In genomic region chr12:103799504-103800251, GRCh38 we compare ENCODE assay signal across 9 cellular contexts. TPM values are rescaled to one million over a fixed set of nuclear protein-coding genes. Genes with fewer than 3 reads are reported as not detected.
DNase-seq lines count a peak whose midpoint lies in the region; ATAC-seq, FAIRE-seq and TF ChIP-seq lines count a peak whose summit lies in the region.
"Had no signal": no experiment of that assay in that cellular context is flagged by ENCODE, and none has a peak within 500 bp of the region (broad histone marks: within the 10 kb centered on the region; RNA-seq: fewer than 3 reads in every experiment).

No MANE protein-coding gene starts in this region.

- CTCF ChIA-PET in HepG2 (lab: Yijun Ruan, JAX; ENCODE audit: low intra/inter-chr PET ratio, low total read pairs): no interaction called here

- peaks cover 8 to 32% of the 10 kb centered on the region in 2 experiments for H3K36me3 ChIP-seq in HepG2 (replicated peaks in 1 of 2; ENCODE audit: control insufficient read depth in 1 of 2, insufficient read depth in 2 of 2, low read length in 2 of 2)

- no peaks in the 10 kb centered on the region for H3K9me3 ChIP-seq in HepG2 (ENCODE audit: low read length)

- peak; percentile 54 for ATAC-seq in HepG2
- ATAC-seq in HG03159 (IDR thresholded peaks at IDR 0.05; ENCODE audit: unreplicated experiment): no peak
- no peak for ATAC-seq in HG02885 (IDR thresholded peaks at IDR 0.05; ENCODE audit: poor library complexity, unreplicated experiment)

- H3K27ac ChIP-seq in HepG2 (ENCODE audit: extremely low read length, insufficient read depth, low read length): no peak overlapping the region

- no peaks in the 10 kb centered on the region for H3K79me2 ChIP-seq in HepG2 (ENCODE audit: insufficient read depth, low read length)

- no peak overlapping the region for H3K9ac ChIP-seq in HepG2 (ENCODE audit: insufficient read depth, low read depth, low read length)

- intact Hi-C loops in HepG2 (cut with micrococcal nuclease; ENCODE audit: unreplicated experiment): loop anchor here (5.0 kb wide), 1 partner anchor 38 kb away; no protein-coding TSS in a partner anchor

- no peak overlapping the region; the same call in 1 of the 2 replicates for H3K4me2 ChIP-seq in HepG2 (ENCODE audit: low read depth, low read length)

- no peaks in the 10 kb centered on the region for H4K20me1 ChIP-seq in HepG2 (ENCODE audit: insufficient read depth, low read length)

- DNase-seq in AG10803 (ENCODE audit: low read depth) (peak; percentile 44), NCI-H146 treated with DMSO at 0.1 percent for 48 hours (lab: John Stamatoyannopoulos, UW; ENCODE audit: unreplicated experiment) (peak; percentile 99), astrocyte of the spinal cord (ENCODE audit: low read depth, low spot score) (peak; percentile 85), HepG2 (ENCODE audit: low spot score) (peak; percentile 43), retina (no peak), activated T-cell treated with anti-CD3 and anti-CD28 coated beads for 4 hours (no peak)

- FAIRE-seq in HepG2 (lab: Jason Lieb, UNC): no peak
- FAIRE-seq: urothelium cell line had no signal

- no peak; a peak in 1 of 4 replicates for TF ChIP-seq EP300 in HepG2 (IDR thresholded peaks at IDR 0.05; ENCODE audit: low read depth in 2 of 2, low read length in 2 of 2)
- no peak for TF ChIP-seq EP300 in HepG2 (CRISPR knock-in tag; IDR thresholded peaks at IDR 0.05; ENCODE audit: borderline replicate concordance)

- no peaks in the 10 kb centered on the region for H3K27me3 ChIP-seq in HepG2 (ENCODE audit: control insufficient read depth in 1 of 2, insufficient read depth in 2 of 2, low read length in 2 of 2)

- peaks cover 38% of the 10 kb centered on the region for H3K4me1 ChIP-seq in HepG2 (ENCODE audit: insufficient read depth, low read length)

- no TSS peak for BruUV-seq in HepG2 (replicated peaks; lab: Mats Ljungman, UMichigan)

- H3K4me3 ChIP-seq in AG10803 (ENCODE audit: low read length) (no peak overlapping the region), astrocyte of the spinal cord (ENCODE audit: low read depth, low read length) (no peak overlapping the region), HepG2 (replicated peaks in 1 of 3; ENCODE audit: insufficient read depth in 1 of 3, low read depth in 2 of 3, low read length in 3 of 3) (no peak overlapping the region)

- no peak for TF ChIP-seq POLR2A in HepG2 (IDR thresholded peaks at IDR 0.05; ENCODE audit: insufficient read depth in 1 of 2, low read depth in 2 of 2, low read length in 2 of 2)

- WGBS in HepG2 (ENCODE audit: low lambda C conversion rate): 78% methylated on average over 10 of the region's 10 CpGs

- POLR2A ChIA-PET in HepG2 (lab: Yijun Ruan, JAX): no interaction called here

- no peak for TF ChIP-seq RAD21 in HepG2 (CRISPR knock-in tag; IDR thresholded peaks at IDR 0.05)

- no peak overlapping the region for H2AFZ ChIP-seq in HepG2 (ENCODE audit: low read length)

- in situ Hi-C loops in astrocyte of the spinal cord (cut with HindIII; ENCODE audit: low sequenced_read_pairs): no loop called here
- in situ Hi-C loops in HepG2 (cut with HindIII; ENCODE audit: extremely low pct_ligation_motif_present, low pct_unique_long_range_greater_than_20kb): no loop called here

- TF ChIP-seq CTCF in AG10803 (conservative IDR thresholded peaks at IDR 0.05; ENCODE audit: low read length) (no peak), astrocyte of the spinal cord (IDR thresholded peaks at IDR 0.05; ENCODE audit: low read depth, low read length) (no peak), HepG2 (CRISPR knock-in tag; IDR thresholded peaks at IDR 0.05) (no peak)

TF ChIP-seq in HepG2, 621 proteins besides CTCF, POLR2A, EP300 and RAD21 (continues in another document):
- TF ChIP-seq ZNF256 (CRISPR knock-in tag; conservative IDR thresholded peaks at IDR 0.05) (no peak), FIP1L1 (IDR thresholded peaks at IDR 0.05; ENCODE audit: borderline replicate concordance, insufficient read depth, low read depth, low read length) (no peak), NR3C1 (CRISPR knock-in tag; IDR thresholded peaks at IDR 0.05) (no peak), KAT7 (CRISPR knock-in tag; IDR thresholded peaks at IDR 0.05; ENCODE audit: borderline replicate concordance) (no peak), ZNF776 (CRISPR knock-in tag; IDR thresholded peaks at IDR 0.05) (no peak), ZNF580 (CRISPR knock-in tag; IDR thresholded peaks at IDR 0.05; ENCODE audit: borderline replicate concordance, low read depth) (no peak), TEAD3 (CRISPR knock-in tag; optimal IDR thresholded peaks at IDR 0.05; ENCODE audit: borderline replicate concordance) (no peak), RBM39 (IDR thresholded peaks at IDR 0.05; ENCODE audit: low read depth, low read length, poor library complexity, severe bottlenecking) (no peak), ELF3 (CRISPR knock-in tag; IDR thresholded peaks at IDR 0.05) (0 out of 2 replicates have a peak, but pooled peaks have one; percentile 9), BRD4 (CRISPR knock-in tag; IDR thresholded peaks at IDR 0.05) (no peak), ZEB1 (IDR thresholded peaks at IDR 0.05; ENCODE audit: insufficient replicate concordance, low read depth) (peak; percentile 72), ZNF33B (CRISPR knock-in tag; IDR thresholded peaks at IDR 0.05) (no peak), IKZF5 (CRISPR knock-in tag; IDR thresholded peaks at IDR 0.05) (peak; percentile 58; the same call in 1 of the 2 replicates), ZNF362 (CRISPR knock-in tag; IDR thresholded peaks at IDR 0.05; ENCODE audit: borderline replicate concordance) (no peak), AHR (CRISPR knock-in tag; IDR thresholded peaks at IDR 0.05) (no peak), ZNF605 (CRISPR knock-in tag; IDR thresholded peaks at IDR 0.05) (no peak), GATAD2A (CRISPR knock-in tag; IDR thresholded peaks at IDR 0.05) (peak; percentile 54), ZNF878 (CRISPR knock-in tag; IDR thresholded peaks at IDR 0.05) (no peak)

RNA-seq across cellular contexts. Expression of gene NT5DC3, which starts 41.4 kb away (rescaled TPM):
- 6.6 and 7.4 TPM in 2 replicates for total RNA-seq in HepG2 (2016; rRNA removed; fragmentation: Illumina TruSeq; extraction: Trizol)
- 1.7 and 2.3 TPM in 2 replicates for total RNA-seq in HepG2 (2016; cell fraction: cytosol; rRNA removed; fragmentation: Illumina TruSeq; extraction: Trizol; ENCODE audit: low read depth)
- total RNA-seq in HepG2 (2016; cell fraction: insoluble cytoplasmic fraction; rRNA removed; fragmentation: Illumina TruSeq; extraction: Trizol): 6.1 and 6.6 TPM in 2 replicates
- 2.8 and 2.9 TPM in 2 replicates for total RNA-seq in HepG2 (2016; cell fraction: membrane; rRNA removed; fragmentation: Illumina TruSeq; extraction: Trizol)
- total RNA-seq in HepG2 (2016; cell fraction: nucleus; rRNA removed; fragmentation: Illumina TruSeq; extraction: Trizol): 8.2 and 14.2 TPM in 2 replicates
- 2.8 and 3.2 TPM in 2 replicates for polyA plus RNA-seq in HepG2 (2011; rRNA removed)
- polyA plus RNA-seq in HepG2 (2011; cell fraction: cytosol; rRNA removed): 1.8 and 2.3 TPM in 2 replicates
- 4.3 and 4.9 TPM in 2 replicates for polyA plus RNA-seq in HepG2 (2011; cell fraction: nucleus; rRNA removed)
- polyA plus RNA-seq in HepG2 (2012): 2.9 and 4.9 TPM in 2 replicates
- 0.17 and 0.21 TPM in 2 replicates for polyA plus RNA-seq in HepG2 (2016; cell fraction: cytosol; fragmentation: Illumina TruSeq; extraction: Trizol; ENCODE audit: low read depth)
- 3.7 and 4.3 TPM in 2 replicates for polyA plus RNA-seq in HepG2 (2016; cell fraction: insoluble cytoplasmic fraction; fragmentation: Illumina TruSeq; extraction: Trizol; ENCODE audit: low read depth)
- polyA plus RNA-seq in HepG2 (2016; cell fraction: membrane; fragmentation: Illumina TruSeq; extraction: Trizol; ENCODE audit: low read depth): 0.42 and 0.64 TPM in 2 replicates
- polyA plus RNA-seq in HepG2 (2016; cell fraction: nucleus; fragmentation: Illumina TruSeq; extraction: Trizol; ENCODE audit: insufficient read depth, low read depth): 14.0 and 14.9 TPM in 2 replicates
- 3.9 and 6.2 TPM in 2 replicates for polyA minus RNA-seq in HepG2 (2011; rRNA and poly(A)+ RNA removed; ENCODE audit: low replicate concordance)
- 4.0 and 4.6 TPM in 2 replicates for polyA minus RNA-seq in HepG2 (2011; cell fraction: cytosol; rRNA and poly(A)+ RNA removed)
- polyA minus RNA-seq in HepG2 (2011; cell fraction: nucleus; rRNA and poly(A)+ RNA removed): 7.8 and 12.2 TPM in 2 replicates

Comparison
In these comparisons a context has a peak if more than half of its experiments do, and no peak if none do; other contexts are left out.
1. DNase-seq: peak in AG10803 (single experiment), NCI-H146 treated with DMSO at 0.1 percent for 48 hours (single experiment), astrocyte of the spinal cord (single experiment) and HepG2 (single experiment); none in retina (single experiment) and activated T-cell treated with anti-CD3 and anti-CD28 coated beads for 4 hours (single experiment).